In the genomic region with DNA sequence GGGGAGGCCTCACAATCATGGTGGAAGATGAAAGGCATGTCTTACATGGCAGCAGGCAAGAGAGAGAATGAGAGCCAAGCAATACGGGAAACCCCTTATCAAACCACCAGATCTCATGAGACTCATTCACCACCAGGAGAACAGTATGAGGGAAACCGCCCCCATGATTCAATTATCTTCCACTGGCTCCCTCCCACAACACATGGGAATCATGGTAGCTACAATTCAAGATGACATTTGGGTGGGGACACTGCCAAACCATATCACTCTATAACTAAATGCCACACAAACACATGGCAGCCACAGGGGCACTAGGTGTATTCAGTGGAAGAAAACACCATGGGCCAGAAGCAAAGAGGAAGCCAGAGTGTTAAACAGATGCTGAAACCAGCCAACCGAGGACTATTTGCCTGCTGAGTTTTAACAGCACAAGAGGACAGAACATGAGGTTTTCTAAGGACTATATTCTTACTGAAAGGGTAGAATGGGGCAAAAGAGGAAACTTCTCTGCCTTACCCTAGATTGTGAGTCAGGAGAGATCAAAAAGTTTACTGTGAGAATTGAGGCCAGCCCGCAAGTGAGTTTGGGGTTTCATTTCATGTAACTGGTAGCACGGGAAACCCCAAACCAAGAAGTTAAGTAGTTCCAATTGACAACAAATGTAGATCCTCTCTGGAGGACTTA, we compare ENCODE assay signal across 8 cellular contexts. TPM values are rescaled to one million over a fixed set of nuclear protein-coding genes. Genes with fewer than 3 reads are reported as not detected.
A peak's percentile ranks its signal among the peaks of the same experiment; 100 is the strongest.
DNase-seq lines count a peak whose midpoint lies in the region; ATAC-seq and TF ChIP-seq lines count a peak whose summit lies in the region.

No MANE protein-coding gene starts in this region.

- no peaks in the 10 kb centered on the region for H3K9me3 Mint-ChIP-seq in central memory CD8-positive, alpha-beta T cell

- ATAC-seq in HG02588 (IDR thresholded peaks at IDR 0.05; ENCODE audit: unreplicated experiment) (peak; percentile 87), heart right ventricle (no peak)
- ATAC-seq in central memory CD8-positive, alpha-beta T cell (replicated peaks; ENCODE audit: extremely low read depth, poor library complexity, severe bottlenecking): peak; percentile 87

- no peaks in the 10 kb centered on the region for H3K27me3 Mint-ChIP-seq in central memory CD8-positive, alpha-beta T cell

- peak overlapping the region; percentile 85 for H3K27ac Mint-ChIP-seq in central memory CD8-positive, alpha-beta T cell (ENCODE audit: low read depth)

- H3K4me1 Mint-ChIP-seq in central memory CD8-positive, alpha-beta T cell: peaks cover 36% of the 10 kb centered on the region

- WGBS in heart right ventricle, 2 donors: 83 to 90% methylated on average over 5 of the region's 5 CpGs

- DNase-seq in GM12864 (ENCODE audit: low read depth) (peak; percentile 70), SK-N-DZ (ENCODE audit: low spot score) (peak; percentile 24), iPS-NIHi7 (ENCODE audit: extremely low spot score) (no peak), cortex of kidney (lab: John Stamatoyannopoulos, UW) (no peak), heart right ventricle (no peak), NCI-H1930 (lab: John Stamatoyannopoulos, UW) (no peak)
- DNase-seq in central memory CD8-positive, alpha-beta T cell (ENCODE audit: low spot score in 2 of 2): peak in 1 of 2 donors; percentile 49

- H3K4me1 ChIP-seq in heart right ventricle: peaks cover 0 to 5% (median 0%) of the 10 kb centered on the region in 9 donors

- H3K9me3 ChIP-seq in heart right ventricle: no peaks in the 10 kb centered on the region

- H3K27ac ChIP-seq in heart right ventricle: no peak overlapping the region

- H3K4me3 ChIP-seq in GM12864 (ENCODE audit: low read depth, low read length): no peak overlapping the region
- H3K4me3 ChIP-seq in heart right ventricle: no peak overlapping the region

- H3K36me3 Mint-ChIP-seq in central memory CD8-positive, alpha-beta T cell (ENCODE audit: insufficient read depth): peaks cover 35% of the 10 kb centered on the region

- peaks cover 0 to 96% (median 21%) of the 10 kb centered on the region in 9 donors for H3K36me3 ChIP-seq in heart right ventricle

- intact Hi-C loops in heart right ventricle (cut with DNase I): loop anchor here in 1 of 10 donors (10.0 kb wide), 1 partner anchor 210 kb away; no protein-coding TSS in a partner anchor

- no peaks in the 10 kb centered on the region for H3K27me3 ChIP-seq in heart right ventricle

- TF ChIP-seq CTCF in GM12864 (IDR thresholded peaks at IDR 0.05; ENCODE audit: low read depth, low read length, missing control alignments): no peak
- no peak for TF ChIP-seq CTCF in heart right ventricle (IDR thresholded peaks at IDR 0.05)

- H3K4me3 Mint-ChIP-seq in central memory CD8-positive, alpha-beta T cell: peak overlapping the region; percentile 26

RNA-seq across cellular contexts. Expression of a gene that starts 49.2 kb away (rescaled TPM):
- not detected in 2 replicates for polyA plus RNA-seq in SK-N-DZ (2014; cell fraction: cytosol; rRNA removed)
- polyA plus RNA-seq in SK-N-DZ (2014; cell fraction: nucleus; rRNA removed): not detected in 2 replicates
- under 1 TPM in 4 of 10 donors, not detected in 6; 0.17 to 0.38 (median 0.30) TPM for total RNA-seq in heart right ventricle
- polyA plus RNA-seq in heart right ventricle: under 1 TPM; 0.03 to 0.15 TPM

Comparison
In these comparisons a context has a peak if more than half of its experiments do, and no peak if none do; other contexts are left out.
1. DNase-seq: peak in GM12864 (single experiment) and SK-N-DZ (single experiment); none in iPS-NIHi7 (single experiment), cortex of kidney (single experiment), heart right ventricle (0 of 2) and NCI-H1930 (0 of 2).
2. ATAC-seq: peak in HG02588 (single experiment) and central memory CD8-positive, alpha-beta T cell (single experiment); none in heart right ventricle (0 of 8).